In the genomic region with DNA sequence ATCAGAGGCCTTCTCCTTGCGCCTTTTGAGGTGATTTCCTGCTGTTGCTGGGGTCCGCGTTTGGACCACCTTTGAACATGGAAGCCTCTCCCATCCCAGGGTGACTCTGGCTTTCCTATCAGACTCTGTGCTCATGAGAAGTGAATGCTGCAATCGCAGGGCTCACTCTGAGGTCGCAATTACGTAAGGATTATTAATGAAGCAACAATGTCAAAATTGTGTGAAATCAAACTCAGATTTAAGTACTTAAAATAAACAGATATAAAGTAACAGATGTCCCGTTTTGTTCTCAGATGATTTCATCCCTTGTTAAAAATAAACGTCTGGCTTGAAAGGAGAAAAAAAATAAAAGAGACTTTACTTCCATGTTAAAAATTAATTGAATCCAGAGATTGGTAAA, we compare ENCODE assay signal across 18 cellular contexts.
DNase-seq lines count a peak whose midpoint lies in the region; ATAC-seq, FAIRE-seq and TF ChIP-seq lines count a peak whose summit lies in the region.
"Had no signal": no experiment of that assay in that cellular context is flagged by ENCODE, and none has a peak within 500 bp of the region (broad histone marks: within the 10 kb centered on the region; RNA-seq: fewer than 3 reads in every experiment).

No MANE protein-coding gene starts in this region.

- H3K4me3 Mint-ChIP-seq in activated T-cell treated with anti-CD3 and anti-CD28 coated beads, Interleukin-2, amount 50 U/mL, for 72 hours = no peak overlapping the region
- H3K4me3 Mint-ChIP-seq: activated T-cell treated with anti-CD3 and anti-CD28 coated beads, Interleukin-2, amount 50 U/mL, for 4 hours had no signal

- no peaks in the 10 kb centered on the region for H3K27me3 ChIP-seq in fibroblast of lung (ENCODE audit: control insufficient read depth, insufficient read depth, low read length)
- no peaks in the 10 kb centered on the region for H3K27me3 ChIP-seq in HepG2 (ENCODE audit: control insufficient read depth in 1 of 2, insufficient read depth in 2 of 2, low read length in 2 of 2)
- no peaks in the 10 kb centered on the region for H3K27me3 ChIP-seq in MM.1S (replicated peaks; ENCODE audit: insufficient read depth, low read length)
- H3K27me3 ChIP-seq: tibial artery had no signal

- TF ChIP-seq EP300 in A549 (IDR thresholded peaks at IDR 0.05) (peak in 1 of 2 experiments; percentile 44; a peak in 1 of 5 replicates), HepG2 (IDR thresholded peaks at IDR 0.05; ENCODE audit: low read depth in 2 of 2, low read length in 2 of 2) (no peak), HepG2 (CRISPR knock-in tag; IDR thresholded peaks at IDR 0.05; ENCODE audit: borderline replicate concordance) (no peak)

- intact Hi-C loops in HepG2 (cut with micrococcal nuclease; ENCODE audit: unreplicated experiment) = no loop called here

- H3K79me2 ChIP-seq in fibroblast of lung (ENCODE audit: control insufficient read depth, insufficient read depth, low read length) (no peaks in the 10 kb centered on the region), HepG2 (ENCODE audit: insufficient read depth, low read length) (no peaks in the 10 kb centered on the region), MM.1S (ENCODE audit: low read length) (no peaks in the 10 kb centered on the region)

- WGBS in A549 (ENCODE audit: missing lambda C conversion rate) = 64% methylated on average over 8 of the region's 8 CpGs
- 24% methylated on average over 8 of the region's 8 CpGs for WGBS in HepG2 (ENCODE audit: low lambda C conversion rate)

- H3K4me3 ChIP-seq in A549 (no peak overlapping the region), HFF-Myc (replicated peaks; ENCODE audit: low read depth, low read length) (no peak overlapping the region), fibroblast of lung (replicated peaks in 1 of 4; ENCODE audit: control extremely low read depth in 1 of 4, insufficient read depth in 1 of 4, low read depth in 3 of 4, low read length in 4 of 4) (no peak overlapping the region), HepG2 (replicated peaks in 1 of 3; ENCODE audit: insufficient read depth in 1 of 3, low read depth in 2 of 3, low read length in 3 of 3) (no peak overlapping the region), MM.1S (ENCODE audit: low read length) (no peak overlapping the region)
- H3K4me3 ChIP-seq: tibial artery had no signal

- TF ChIP-seq CTCF in A549 (IDR thresholded peaks at IDR 0.05) (no peak), HFF-Myc (IDR thresholded peaks at IDR 0.05; ENCODE audit: low read depth, low read length, missing control alignments) (no peak), fibroblast of lung (conservative IDR thresholded peaks at IDR 0.05 in 1 of 2, IDR thresholded peaks at IDR 0.05 in 1 of 2; ENCODE audit: low read depth in 1 of 2, low read length in 2 of 2) (no peak), HepG2 (CRISPR knock-in tag; IDR thresholded peaks at IDR 0.05) (no peak), MM.1S (IDR thresholded peaks at IDR 0.05; ENCODE audit: low read length) (no peak)

- POLR2A ChIA-PET in A549 (lab: Yijun Ruan, JAX) = no interaction called here
- POLR2A ChIA-PET in HepG2 (lab: Yijun Ruan, JAX) = no interaction called here

- no peaks in the 10 kb centered on the region for H3K36me3 ChIP-seq in fibroblast of lung (ENCODE audit: control insufficient read depth, insufficient read depth, low read length)
- no peaks in the 10 kb centered on the region for H3K36me3 ChIP-seq in HepG2 (replicated peaks in 1 of 2; ENCODE audit: control insufficient read depth in 1 of 2, insufficient read depth in 2 of 2, low read length in 2 of 2)
- H3K36me3 ChIP-seq in MM.1S (replicated peaks; ENCODE audit: insufficient read depth, low read length) = no peaks in the 10 kb centered on the region
- H3K36me3 ChIP-seq: tibial artery had no signal

- ATAC-seq in A549 (no peak), HepG2 (no peak), GM18870 (IDR thresholded peaks at IDR 0.05; ENCODE audit: unreplicated experiment) (no peak)
- no peak for ATAC-seq in activated T-cell treated with anti-CD3 and anti-CD28 coated beads, Interleukin-2, amount 50 U/mL, for 72 hours (replicated peaks in 1 of 2)
- ATAC-seq: activated T-cell treated with anti-CD3 and anti-CD28 coated beads, Interleukin-2, amount 50 U/mL, for 4 hours had no signal

- H4K20me1 ChIP-seq in fibroblast of lung (ENCODE audit: control insufficient read depth, extremely low read depth, insufficient read depth, low read length) = no peaks in the 10 kb centered on the region
- no peaks in the 10 kb centered on the region for H4K20me1 ChIP-seq in HepG2 (ENCODE audit: insufficient read depth, low read length)
- no peaks in the 10 kb centered on the region for H4K20me1 ChIP-seq in MM.1S (ENCODE audit: insufficient read depth, low read length)

- H3K4me2 ChIP-seq in A549 (peak overlapping the region; percentile 7), fibroblast of lung (ENCODE audit: extremely low read depth, insufficient read depth, low read length) (no peak overlapping the region), HepG2 (ENCODE audit: low read depth, low read length) (no peak overlapping the region), MM.1S (ENCODE audit: low read depth, low read length) (no peak overlapping the region)

- FAIRE-seq in A549 (lab: Jason Lieb, UNC) (no peak), HepG2 (lab: Jason Lieb, UNC) (no peak)

- H3K9me3 ChIP-seq in A549 (no peaks in the 10 kb centered on the region), fibroblast of lung (ENCODE audit: control insufficient read depth, insufficient read depth, low read depth, low read length) (no peaks in the 10 kb centered on the region), HepG2 (ENCODE audit: low read length) (no peaks in the 10 kb centered on the region), MM.1S (replicated peaks; ENCODE audit: insufficient read depth, low read length) (no peaks in the 10 kb centered on the region)

- no peaks in the 10 kb centered on the region for H3K4me1 Mint-ChIP-seq in activated T-cell treated with anti-CD3 and anti-CD28 coated beads, Interleukin-2, amount 50 U/mL, for 72 hours (ENCODE audit: low read depth)

- no peak overlapping the region for H3K27ac Mint-ChIP-seq in activated T-cell treated with anti-CD3 and anti-CD28 coated beads, Interleukin-2, amount 50 U/mL, for 72 hours

- H2AFZ ChIP-seq in fibroblast of lung (ENCODE audit: low read length) (no peak overlapping the region), HepG2 (ENCODE audit: low read length) (no peak overlapping the region), MM.1S (ENCODE audit: low read length) (no peak overlapping the region)

- H3K27ac ChIP-seq in A549 = peak overlapping the region; percentile 33 to 71; a peak in 5 of 6 replicates
- no peak overlapping the region for H3K27ac ChIP-seq in fibroblast of lung (ENCODE audit: insufficient read depth, low read length)
- no peak overlapping the region for H3K27ac ChIP-seq in HepG2 (ENCODE audit: extremely low read length, insufficient read depth, low read length)
- H3K27ac ChIP-seq in MM.1S (ENCODE audit: low read length) = no peak overlapping the region
- H3K27ac ChIP-seq: tibial artery had no signal

- peaks cover 9 to 13% of the 10 kb centered on the region in 2 donors for H3K9me3 Mint-ChIP-seq in activated T-cell treated with anti-CD3 and anti-CD28 coated beads, Interleukin-2, amount 50 U/mL, for 72 hours

- peak in 1 of 2 experiments; percentile 23 for DNase-seq in A549 (ENCODE audit: low read depth in 1 of 2, low spot score in 1 of 2)
- peak; percentile 41 for DNase-seq in HFF-Myc (ENCODE audit: extremely low read depth, low read depth)
- DNase-seq in fibroblast of lung (ENCODE audit: low read depth in 2 of 2) = peak; percentile 92 to 98
- DNase-seq in HepG2 (ENCODE audit: low spot score) = no peak
- no peak for DNase-seq in MM.1S
- DNase-seq in activated T-cell treated with anti-CD3 and anti-CD28 coated beads, Interleukin-2, amount 50 U/mL, for 72 hours = no peak
- DNase-seq in NCI-H1930 (lab: John Stamatoyannopoulos, UW) = no peak
- DNase-seq: ACHN; activated CD4-positive, alpha-beta T cell treated with anti-CD3 and anti-CD28 coated beads for 48 hours; activated T-cell treated with anti-CD3 and anti-CD28 coated beads, Interleukin-2, amount 50 U/mL, for 4 hours; DMS153; effector CD8-positive, alpha-beta T cell; NCI-H1105 treated with DMSO at 0.1 percent for 48 hours; NCI-H526; RPMI8226; T1000 had no signal

- H3K36me3 Mint-ChIP-seq in activated T-cell treated with anti-CD3 and anti-CD28 coated beads, Interleukin-2, amount 50 U/mL, for 72 hours (ENCODE audit: insufficient read depth in 2 of 2) = peaks cover 0 to 5% of the 10 kb centered on the region in 2 donors

- H3K4me1 ChIP-seq in A549 = peaks cover 25% of the 10 kb centered on the region
- peaks cover 11% of the 10 kb centered on the region for H3K4me1 ChIP-seq in fibroblast of lung (ENCODE audit: control insufficient read depth, extremely low read depth, insufficient read depth, low read length)
- no peaks in the 10 kb centered on the region for H3K4me1 ChIP-seq in HepG2 (ENCODE audit: insufficient read depth, low read length)
- no peaks in the 10 kb centered on the region for H3K4me1 ChIP-seq in MM.1S (ENCODE audit: low read length)
- H3K4me1 ChIP-seq: tibial artery had no signal

- BruUV-seq in HepG2 (replicated peaks; lab: Mats Ljungman, UMichigan) = no TSS peak

- H3F3A ChIP-seq in MM.1S (ENCODE audit: insufficient read depth, low read length) = no peaks in the 10 kb centered on the region

- in situ Hi-C loops in HepG2 (cut with HindIII; ENCODE audit: extremely low pct_ligation_motif_present, low pct_unique_long_range_greater_than_20kb) = no loop called here

- H3K9ac ChIP-seq in fibroblast of lung (ENCODE audit: insufficient read depth, low read length) (no peak overlapping the region), HepG2 (ENCODE audit: insufficient read depth, low read depth, low read length) (no peak overlapping the region), MM.1S (ENCODE audit: low read length) (no peak overlapping the region)

- TF ChIP-seq POLR2A in A549 (IDR thresholded peaks at IDR 0.05; ENCODE audit: low read length) = no peak
- TF ChIP-seq POLR2A in HepG2 (IDR thresholded peaks at IDR 0.05; ENCODE audit: insufficient read depth in 1 of 2, low read depth in 2 of 2, low read length in 2 of 2) = no peak

- no peaks in the 10 kb centered on the region for H3K9me2 ChIP-seq in MM.1S (replicated peaks; ENCODE audit: insufficient read depth, low read length)

- CTCF ChIA-PET in A549 (lab: Yijun Ruan, JAX) (no interaction called here), HepG2 (lab: Yijun Ruan, JAX; ENCODE audit: low intra/inter-chr PET ratio, low total read pairs) (no interaction called here)

- H3K27me3 Mint-ChIP-seq in activated T-cell treated with anti-CD3 and anti-CD28 coated beads, Interleukin-2, amount 50 U/mL, for 72 hours (ENCODE audit: low read depth) = no peaks in the 10 kb centered on the region

- TF ChIP-seq RAD21 in A549 (conservative IDR thresholded peaks at IDR 0.05 in 1 of 2, IDR thresholded peaks at IDR 0.05 in 1 of 2) (0 out of 5 replicates have a peak, but pooled peaks of 1 of the 2 experiments have one; percentile 16), HepG2 (CRISPR knock-in tag; IDR thresholded peaks at IDR 0.05) (no peak)

TF ChIP-seq in A549, 52 proteins besides CTCF, POLR2A, EP300 and RAD21 (continues in another document):
- peak; percentile 50 for TF ChIP-seq JUNB (IDR thresholded peaks at IDR 0.05)
- no peak for TF ChIP-seq NR3C1 (IDR thresholded peaks at IDR 0.05)

TF ChIP-seq in HepG2, 621 proteins besides CTCF, POLR2A, EP300 and RAD21 (continues in another document):
- TF ChIP-seq ZNF652 (CRISPR knock-in tag; IDR thresholded peaks at IDR 0.05; ENCODE audit: borderline replicate concordance, low read depth) = no peak
- TF ChIP-seq ZNF619 (CRISPR knock-in tag; IDR thresholded peaks at IDR 0.05) = no peak

Comparison
In these comparisons a context has a peak if more than half of its experiments do, and no peak if none do; other contexts are left out.
1. DNase-seq: peak in HFF-Myc (single experiment) and fibroblast of lung (2 of 2); none in HepG2 (single experiment), MM.1S (single experiment), activated T-cell treated with anti-CD3 and anti-CD28 coated beads, Interleukin-2, amount 50 U/mL, for 72 hours (0 of 2) and NCI-H1930 (0 of 2).
2. H3K27ac ChIP-seq: peak in A549 (2 of 2); none in fibroblast of lung (single experiment), HepG2 (single experiment) and MM.1S (single experiment).
3. Of the 38 proteins assayed by ChIP-seq in both HepG2 and A549: peak only in HepG2: none; only in A549: JUNB; in both: CEBPB; in neither: 34; mixed calls (peak in some experiments, not most) for 2.